ENCODE assay signal across 8 cellular contexts in genomic region chr1:203306970-203307541, GRCh38. TPM values are rescaled to one million over a fixed set of nuclear protein-coding genes. Genes with fewer than 3 reads are reported as not detected.
A peak's percentile ranks its signal among the peaks of the same experiment; 100 is the strongest.
DNase-seq lines count a peak whose midpoint lies in the region; ATAC-seq and TF ChIP-seq lines count a peak whose summit lies in the region.

No MANE protein-coding gene starts in this region.

- no peaks in the 10 kb centered on the region for H3K9me3 ChIP-seq in cardiac muscle cell (ENCODE audit: low read depth)
- no peaks in the 10 kb centered on the region for H3K9me3 ChIP-seq in gastrocnemius medialis

- peak overlapping the region; percentile 72 for H3K27ac Mint-ChIP-seq in HFFc6
- peak overlapping the region; percentile 87 for H3K27ac Mint-ChIP-seq in activated T-helper 2 cell treated with anti-CD3 and anti-CD28 coated beads, Interferon-gamma antibody, Interleukin-2, Interleukin-4, amounts not matched to agents 10 μg/mL and 5 μg/mL and 100 μg/mL, durations not matched to agents 14 hours and 24 hours and 36 hours

- DNase-seq in HFFc6 (no peak), cardiac muscle cell (ENCODE audit: low read depth in 1 of 2, low spot score in 1 of 2) (no peak), gastrocnemius medialis (no peak), CD1c-positive myeloid dendritic cell (ENCODE audit: extremely low spot score) (no peak)
- peak; percentile 52 for DNase-seq in activated T-helper 2 cell treated with anti-CD3 and anti-CD28 coated beads, Interferon-gamma antibody, Interleukin-2, Interleukin-4, amounts not matched to agents 10 μg/mL and 5 μg/mL and 100 μg/mL, durations not matched to agents 14 hours and 24 hours and 36 hours (ENCODE audit: low spot score)

- H3K9me3 Mint-ChIP-seq in HFFc6: no peaks in the 10 kb centered on the region
- no peaks in the 10 kb centered on the region for H3K9me3 Mint-ChIP-seq in activated T-helper 2 cell treated with anti-CD3 and anti-CD28 coated beads, Interferon-gamma antibody, Interleukin-2, Interleukin-4, amounts not matched to agents 10 μg/mL and 5 μg/mL and 100 μg/mL, durations not matched to agents 14 hours and 24 hours and 36 hours

- no peak overlapping the region for H3K27ac ChIP-seq in cardiac muscle cell
- H3K27ac ChIP-seq in gastrocnemius medialis: peak overlapping the region; percentile 95 to 100 (median 98)

- peak overlapping the region; percentile 95 for H3K4me3 Mint-ChIP-seq in HFFc6
- peak overlapping the region; percentile 99 for H3K4me3 Mint-ChIP-seq in activated T-helper 2 cell treated with anti-CD3 and anti-CD28 coated beads, Interferon-gamma antibody, Interleukin-2, Interleukin-4, amounts not matched to agents 10 μg/mL and 5 μg/mL and 100 μg/mL, durations not matched to agents 14 hours and 24 hours and 36 hours (ENCODE audit: low read depth)

- peaks cover 12% of the 10 kb centered on the region for H3K27me3 Mint-ChIP-seq in HFFc6 (ENCODE audit: insufficient read depth)
- H3K27me3 Mint-ChIP-seq in activated T-helper 2 cell treated with anti-CD3 and anti-CD28 coated beads, Interferon-gamma antibody, Interleukin-2, Interleukin-4, amounts not matched to agents 10 μg/mL and 5 μg/mL and 100 μg/mL, durations not matched to agents 14 hours and 24 hours and 36 hours (ENCODE audit: low read depth): no peaks in the 10 kb centered on the region

- ATAC-seq in gastrocnemius medialis (no peak), HG02759 (IDR thresholded peaks at IDR 0.05; ENCODE audit: unreplicated experiment) (no peak), GM19351 (IDR thresholded peaks at IDR 0.05; ENCODE audit: unreplicated experiment) (no peak), HG02840 (IDR thresholded peaks at IDR 0.05; ENCODE audit: low FRiP score, unreplicated experiment) (no peak)

- peaks cover 29% of the 10 kb centered on the region for H3K4me1 ChIP-seq in cardiac muscle cell (ENCODE audit: low read depth)
- H3K4me1 ChIP-seq in gastrocnemius medialis: peaks cover 27 to 28% of the 10 kb centered on the region in 2 donors

- H3K36me3 ChIP-seq in cardiac muscle cell: peaks cover 2% of the 10 kb centered on the region
- peaks cover 0 to 21% of the 10 kb centered on the region in 2 donors for H3K36me3 ChIP-seq in gastrocnemius medialis

- intact Hi-C loops in activated T-helper 2 cell treated with anti-CD3 and anti-CD28 coated beads, Interferon-gamma antibody, Interleukin-2, Interleukin-4, amounts not matched to agents 10 μg/mL and 5 μg/mL and 100 μg/mL, durations not matched to agents 14 hours and 24 hours and 36 hours (cut with micrococcal nuclease): loop anchor here (1.0 kb wide), 4 partner anchors 13 to 34 kb away; no protein-coding TSS in a partner anchor
- intact Hi-C loops in gastrocnemius medialis (cut with DNase I; ENCODE audit: low total_unique reads): loop anchor here (2.0 kb wide), 1 partner anchor 20 kb away; no protein-coding TSS in a partner anchor

- in situ Hi-C loops in gastrocnemius medialis (cut with MboI; ENCODE audit: low sequenced_read_pairs in 4 of 4): no loop called here

- TF ChIP-seq CTCF in HFFc6 (IDR thresholded peaks at IDR 0.05) (no peak), cardiac muscle cell (IDR thresholded peaks at IDR 0.05; ENCODE audit: low read depth, low read length) (no peak), gastrocnemius medialis (IDR thresholded peaks at IDR 0.05 in 4 of 5, conservative IDR thresholded peaks at IDR 0.05 in 1 of 5) (no peak)

- H3K27me3 ChIP-seq in cardiac muscle cell (no peaks in the 10 kb centered on the region), gastrocnemius medialis (no peaks in the 10 kb centered on the region)

- H3K36me3 Mint-ChIP-seq in HFFc6 (ENCODE audit: low read depth): peaks cover 17% of the 10 kb centered on the region
- peaks cover 65% of the 10 kb centered on the region for H3K36me3 Mint-ChIP-seq in activated T-helper 2 cell treated with anti-CD3 and anti-CD28 coated beads, Interferon-gamma antibody, Interleukin-2, Interleukin-4, amounts not matched to agents 10 μg/mL and 5 μg/mL and 100 μg/mL, durations not matched to agents 14 hours and 24 hours and 36 hours (ENCODE audit: low read depth)

- H3K4me3 ChIP-seq in cardiac muscle cell (peak overlapping the region; percentile 45), gastrocnemius medialis (peak overlapping the region; percentile 80 to 98 (median 94))

- peaks cover 55% of the 10 kb centered on the region for H3K4me1 Mint-ChIP-seq in HFFc6 (ENCODE audit: low read depth)
- H3K4me1 Mint-ChIP-seq in activated T-helper 2 cell treated with anti-CD3 and anti-CD28 coated beads, Interferon-gamma antibody, Interleukin-2, Interleukin-4, amounts not matched to agents 10 μg/mL and 5 μg/mL and 100 μg/mL, durations not matched to agents 14 hours and 24 hours and 36 hours (ENCODE audit: low read depth): peaks cover 53% of the 10 kb centered on the region

- TF ChIP-seq POLR2A in gastrocnemius medialis (IDR thresholded peaks at IDR 0.05): no peak

RNA-seq across cellular contexts. Expression of gene BTG2, which starts 1.7 kb away (rescaled TPM):
- 10 to 100 TPM; 12.7 to 18.5 (median 13.7) TPM for total RNA-seq in HFFc6 (2021; fragmentation: NEBNext Ultra II Directional; extraction: Animal tissue kit (Norgen Biotek cat#: 25700))
- total RNA-seq in activated T-helper 2 cell treated with anti-CD3 and anti-CD28 coated beads, Interferon-gamma antibody, Interleukin-2, Interleukin-4, amounts not matched to agents 10 μg/mL and 5 μg/mL and 100 μg/mL, durations not matched to agents 14 hours and 24 hours and 36 hours: 98.1 and 98.8 TPM in 2 replicates
- total RNA-seq in cardiac muscle cell (45.6 and 57.9 TPM in 2 replicates), gastrocnemius medialis (100 to 1,000 TPM in 1 of 4 donors, 10 to 100 TPM in 3; 48.0 to 286 (median 74.9) TPM)
- polyA plus RNA-seq in cardiac muscle cell: 64.2 and 66.0 TPM in 2 replicates

RNA-seq across cellular contexts. Expression of gene FMOD, which starts 43.9 kb away (rescaled TPM):
- under 1 TPM; 0.19 to 0.66 (median 0.34) TPM for total RNA-seq in HFFc6 (2021; fragmentation: NEBNext Ultra II Directional; extraction: Animal tissue kit (Norgen Biotek cat#: 25700))
- 4.0 and 5.4 TPM in 2 replicates for total RNA-seq in activated T-helper 2 cell treated with anti-CD3 and anti-CD28 coated beads, Interferon-gamma antibody, Interleukin-2, Interleukin-4, amounts not matched to agents 10 μg/mL and 5 μg/mL and 100 μg/mL, durations not matched to agents 14 hours and 24 hours and 36 hours
- 2.3 and 8.2 TPM in 2 replicates for total RNA-seq in cardiac muscle cell
- polyA plus RNA-seq in cardiac muscle cell: 3.1 and 7.6 TPM in 2 replicates
- total RNA-seq in gastrocnemius medialis: 10 to 100 TPM in 1 of 4 donors, 1 to 10 TPM in 3; 6.3 to 15.8 (median 7.8) TPM
